In genomic region chr1:186950547-186950946, GRCh38 we compare ENCODE assay signal across 20 cellular contexts.
A peak's percentile ranks its signal among the peaks of the same experiment; 100 is the strongest.
DNase-seq lines count a peak whose midpoint lies in the region; ATAC-seq, FAIRE-seq and TF ChIP-seq lines count a peak whose summit lies in the region.
"Had no signal": no experiment of that assay in that cellular context is flagged by ENCODE, and none has a peak within 500 bp of the region (broad histone marks: within the 10 kb centered on the region; RNA-seq: fewer than 3 reads in every experiment).

No MANE protein-coding gene starts in this region.

- BruUV-seq in Calu3 (replicated peaks; lab: Mats Ljungman, UMichigan), result no TSS peak

- no peak overlapping the region for H2AFZ ChIP-seq in astrocyte (ENCODE audit: low read depth, low read length)

- FAIRE-seq in astrocyte (lab: Jason Lieb, UNC), result no peak

- H3K9me3 Mint-ChIP-seq in Calu3 (ENCODE audit: low read depth, unreplicated experiment) (no peaks in the 10 kb centered on the region), astrocyte (ENCODE audit: unreplicated experiment) (no peaks in the 10 kb centered on the region)
- H3K9me3 Mint-ChIP-seq: activated B cell treated with CpG ODN at 0.5 μM for 24 hours; nephron progenitor cell; T-helper 1 cell treated with Interleukin-12 subunit alpha and Interleukin-12 subunit beta and Interleukin-4 antibody, amounts not matched to agents 30 μg/mL and 1 μg/mL, for 36 hours had no signal

- H3K27ac ChIP-seq in astrocyte (ENCODE audit: low read depth, low read length), result no peak overlapping the region
- H3K27ac ChIP-seq: esophagus muscularis mucosa, heart right ventricle, vagina had no signal

- no peak overlapping the region for H3K4me3 ChIP-seq in astrocyte (ENCODE audit: insufficient read depth, low read depth, low read length)
- H3K4me3 ChIP-seq: esophagus muscularis mucosa, HAP-1, heart right ventricle, vagina had no signal

- H3K36me3 ChIP-seq in astrocyte (ENCODE audit: insufficient read depth, low read length), result no peaks in the 10 kb centered on the region
- H3K36me3 ChIP-seq: HAP-1, vagina had no signal

- H3K4me1 Mint-ChIP-seq in Calu3 (ENCODE audit: low read depth, unreplicated experiment), result peaks cover 25% of the 10 kb centered on the region
- no peaks in the 10 kb centered on the region for H3K4me1 Mint-ChIP-seq in astrocyte (ENCODE audit: low read depth, unreplicated experiment)
- H3K4me1 Mint-ChIP-seq: activated B cell treated with CpG ODN at 0.5 μM for 24 hours, nephron progenitor cell had no signal

- no peaks in the 10 kb centered on the region for H3K36me3 Mint-ChIP-seq in Calu3 (ENCODE audit: insufficient read depth, unreplicated experiment)
- no peaks in the 10 kb centered on the region for H3K36me3 Mint-ChIP-seq in astrocyte (ENCODE audit: low read depth, unreplicated experiment)

- H3K4me1 ChIP-seq in astrocyte (ENCODE audit: insufficient read depth, low read length), result peaks cover 4% of the 10 kb centered on the region
- H3K4me1 ChIP-seq: esophagus muscularis mucosa, HAP-1, heart right ventricle, vagina had no signal

- no peak overlapping the region for H3K4me2 ChIP-seq in astrocyte (ENCODE audit: low read length)

- CTCF ChIA-PET in Calu3 (lab: Charles Lee), result interaction anchor here (0.6 to 0.8 kb wide), 2 partner anchors 228 to 306 kb away, joined by 3 to 7 read pairs; no protein-coding TSS in a partner anchor

- H3K27me3 ChIP-seq in astrocyte (ENCODE audit: insufficient read depth, low read length), result no peaks in the 10 kb centered on the region
- H3K27me3 ChIP-seq: esophagus muscularis mucosa, heart right ventricle, vagina had no signal

- peak; percentile 43 for DNase-seq in Calu3
- peak; percentile 81 for DNase-seq in HT-29 (ENCODE audit: low spot score)
- DNase-seq in astrocyte (ENCODE audit: low read depth), result peak; percentile 50
- peak; percentile 75 for DNase-seq in glomerular endothelial cell (ENCODE audit: extremely low read depth, low read depth, low spot score)
- DNase-seq in NCI-H187 treated with DMSO at 0.1 percent for 48 hours (lab: John Stamatoyannopoulos, UW), result no peak
- DNase-seq in activated CD4-positive, alpha-beta T cell treated with anti-CD3 and anti-CD28 coated beads for 4 hours, result no peak
- DNase-seq: activated B cell treated with CpG ODN at 0.5 μM for 24 hours; activated effector memory CD4-positive, alpha-beta T cell treated with Interleukin-2 at 50 U/mL for 16 hours; COR-L47; cortex of kidney; heart right ventricle; NCI-H2029 treated with DMSO at 0.1 percent for 48 hours; nephron progenitor cell had no signal

- no peaks in the 10 kb centered on the region for H3K9me3 ChIP-seq in astrocyte (ENCODE audit: insufficient read depth, low read depth, low read length)
- H3K9me3 ChIP-seq: esophagus muscularis mucosa, HAP-1, heart right ventricle, vagina had no signal

- ATAC-seq in HG02623 (IDR thresholded peaks at IDR 0.05; ENCODE audit: unreplicated experiment) (no peak), HG02938 (IDR thresholded peaks at IDR 0.05; ENCODE audit: unreplicated experiment) (no peak)
- ATAC-seq: heart right ventricle, Right ventricle myocardium inferior had no signal

- H3K27ac Mint-ChIP-seq in Calu3 (ENCODE audit: unreplicated experiment) (no peak overlapping the region), astrocyte (ENCODE audit: unreplicated experiment) (no peak overlapping the region)
- H3K27ac Mint-ChIP-seq: activated B cell treated with CpG ODN at 0.5 μM for 24 hours; nephron progenitor cell; T-helper 1 cell treated with Interleukin-12 subunit alpha and Interleukin-12 subunit beta and Interleukin-4 antibody, amounts not matched to agents 30 μg/mL and 1 μg/mL, for 36 hours had no signal

- TF ChIP-seq CTCF in Calu3 (IDR thresholded peaks at IDR 0.05; ENCODE audit: unreplicated experiment) (no peak), astrocyte (IDR thresholded peaks at IDR 0.05; ENCODE audit: insufficient read depth, low read depth, low read length) (no peak)

- H3K9ac ChIP-seq in astrocyte (ENCODE audit: low read length), result no peak overlapping the region

- H3K27me3 Mint-ChIP-seq in Calu3 (ENCODE audit: unreplicated experiment), result no peaks in the 10 kb centered on the region
- H3K27me3 Mint-ChIP-seq in astrocyte (ENCODE audit: low read depth, unreplicated experiment), result no peaks in the 10 kb centered on the region
- H3K27me3 Mint-ChIP-seq: activated B cell treated with CpG ODN at 0.5 μM for 24 hours had no signal

- H4K20me1 ChIP-seq in astrocyte (ENCODE audit: insufficient read depth, low read length), result no peaks in the 10 kb centered on the region

- intact Hi-C loops in Calu3 (cut with micrococcal nuclease; ENCODE audit: unreplicated experiment), result no loop called here

- no peak overlapping the region for H3K4me3 Mint-ChIP-seq in Calu3 (ENCODE audit: low read depth, unreplicated experiment)
- no peak overlapping the region for H3K4me3 Mint-ChIP-seq in astrocyte (ENCODE audit: unreplicated experiment)
- H3K4me3 Mint-ChIP-seq: activated B cell treated with CpG ODN at 0.5 μM for 24 hours; nephron progenitor cell; T-helper 1 cell treated with Interleukin-12 subunit alpha and Interleukin-12 subunit beta and Interleukin-4 antibody, amounts not matched to agents 30 μg/mL and 1 μg/mL, for 36 hours had no signal

- H3K79me2 ChIP-seq in astrocyte (ENCODE audit: insufficient read depth, low read length), result no peaks in the 10 kb centered on the region

Comparison
In these comparisons a context has a peak if more than half of its experiments do, and no peak if none do; other contexts are left out.
1. DNase-seq: peak in Calu3 (single experiment), HT-29 (single experiment), astrocyte (single experiment) and glomerular endothelial cell (single experiment); none in NCI-H187 treated with DMSO at 0.1 percent for 48 hours (single experiment) and activated CD4-positive, alpha-beta T cell treated with anti-CD3 and anti-CD28 coated beads for 4 hours (0 of 2).